ENCODE assay signal across 15 cellular contexts in the genomic region with DNA sequence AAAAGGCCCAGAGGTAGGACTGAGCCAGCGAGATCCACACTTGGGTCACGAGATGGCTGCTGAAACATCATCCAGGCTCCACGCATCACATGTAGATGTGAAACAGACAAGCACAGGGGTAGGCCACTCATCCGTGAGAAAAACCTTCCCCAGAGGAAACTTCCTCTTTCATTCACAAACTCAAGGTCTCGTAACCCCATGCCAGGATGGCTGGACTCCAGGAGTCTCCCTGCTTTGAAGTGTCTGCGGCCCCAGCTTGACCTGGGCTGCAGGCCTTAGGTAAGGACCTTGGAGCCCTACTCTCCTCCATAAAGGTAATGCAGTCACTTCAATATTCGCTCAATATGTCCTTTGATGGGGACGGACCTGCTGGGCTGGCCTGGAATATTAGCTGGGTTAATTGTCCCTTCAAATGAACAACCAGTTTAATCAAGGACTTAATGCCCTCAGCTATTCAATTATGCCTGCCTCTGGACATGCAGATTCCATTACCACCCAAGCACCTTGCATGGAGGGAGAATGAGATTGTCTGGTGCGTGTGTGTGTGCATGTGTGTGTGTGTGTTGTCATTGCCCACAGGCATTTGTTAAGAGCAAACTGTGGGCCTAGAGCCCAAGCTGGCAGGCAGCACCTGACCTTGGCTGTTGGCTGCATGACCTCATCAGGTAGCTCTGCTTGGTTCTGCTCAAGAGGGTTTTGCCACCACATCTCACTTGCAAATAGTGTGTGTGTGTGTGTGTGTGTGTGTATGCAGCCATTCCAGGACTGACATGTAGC.
DNase-seq lines count a peak whose midpoint lies in the region; ATAC-seq, FAIRE-seq and TF ChIP-seq lines count a peak whose summit lies in the region.
"Had no signal": no experiment of that assay in that cellular context is flagged by ENCODE, and none has a peak within 500 bp of the region (broad histone marks: within the 10 kb centered on the region; RNA-seq: fewer than 3 reads in every experiment).

No MANE protein-coding gene starts in this region.

- FAIRE-seq in D721Med (lab: Jason Lieb, UNC), result no peak

- H3K27me3 Mint-ChIP-seq in glutamatergic neuron (ENCODE audit: unreplicated experiment), result no peaks in the 10 kb centered on the region
- H3K27me3 Mint-ChIP-seq: stimulated activated naive CD8-positive, alpha-beta T cell treated with anti-CD3 and anti-CD28 coated beads, Interleukin-15, Interleukin-2, amounts not matched to agents 100 ng/mL and 50 ng/mL, for 24 hours had no signal

- peaks cover 3% of the 10 kb centered on the region; the same call in 1 of the 2 replicates for H3F3A ChIP-seq in DOHH2 (ENCODE audit: control insufficient read depth, insufficient read depth)

- no peaks in the 10 kb centered on the region for H3K9me3 ChIP-seq in DOHH2 (ENCODE audit: control insufficient read depth, insufficient read depth, low read length)
- H3K9me3 ChIP-seq: BLaER1 treated with 17β-estradiol and CSF1 and Interleukin-3, amounts not matched to agents 10 nM and 100 nM; gastrocnemius medialis had no signal

- H3K4me3 Mint-ChIP-seq in glutamatergic neuron (ENCODE audit: unreplicated experiment), result no peak overlapping the region
- H3K4me3 Mint-ChIP-seq: stimulated activated naive CD8-positive, alpha-beta T cell treated with anti-CD3 and anti-CD28 coated beads, Interleukin-15, Interleukin-2, amounts not matched to agents 100 ng/mL and 50 ng/mL, for 24 hours; T-helper 2 cell treated with Interferon-gamma antibody and Interleukin-4, amounts not matched to agents 5 μg/mL and 100 μg/mL, for 36 hours had no signal

- no peak overlapping the region for H3K27ac Mint-ChIP-seq in glutamatergic neuron (ENCODE audit: unreplicated experiment)
- H3K27ac Mint-ChIP-seq: stimulated activated naive CD8-positive, alpha-beta T cell treated with anti-CD3 and anti-CD28 coated beads, Interleukin-15, Interleukin-2, amounts not matched to agents 100 ng/mL and 50 ng/mL, for 24 hours; T-helper 2 cell treated with Interferon-gamma antibody and Interleukin-4, amounts not matched to agents 5 μg/mL and 100 μg/mL, for 36 hours had no signal

- DNase-seq in Ammon's horn (ENCODE audit: low spot score) (peak; percentile 63), RPMI8226 (peak; percentile 49), left ventricle myocardium superior (peak; percentile 74), glutamatergic neuron (no peak), D721Med (ENCODE audit: insufficient read length, low spot score) (no peak)
- DNase-seq in activated T-cell treated with anti-CD3 and anti-CD28 coated beads, Interleukin-2, amount 50 U/mL, for 1 hour, result no peak
- no peak for DNase-seq in activated naive CD4-positive, alpha-beta T cell treated with Interleukin-2 at 50 U/mL for 16 hours
- DNase-seq: amniotic stem cell, dorsolateral prefrontal cortex, gastrocnemius medialis, MM.1S had no signal

- no peaks in the 10 kb centered on the region for H3K79me2 ChIP-seq in DOHH2 (ENCODE audit: control insufficient read depth, low read length)

- H3K9me3 Mint-ChIP-seq in glutamatergic neuron (ENCODE audit: unreplicated experiment), result peaks cover 6% of the 10 kb centered on the region
- H3K9me3 Mint-ChIP-seq: T-helper 2 cell treated with Interferon-gamma antibody and Interleukin-4, amounts not matched to agents 5 μg/mL and 100 μg/mL, for 36 hours had no signal

- H4K20me1 ChIP-seq in DOHH2 (ENCODE audit: control insufficient read depth, insufficient read depth, low read depth, low read length), result no peaks in the 10 kb centered on the region
- H4K20me1 ChIP-seq: BLaER1 treated with 17β-estradiol and CSF1 and Interleukin-3, amounts not matched to agents 10 nM and 100 nM had no signal

- TF ChIP-seq CTCF in DOHH2 (IDR thresholded peaks at IDR 0.05; ENCODE audit: low read depth, low read length, poor library complexity, severe bottlenecking), result no peak
- no peak for TF ChIP-seq CTCF in glutamatergic neuron (IDR thresholded peaks at IDR 0.05; ENCODE audit: partially characterized antibody, unreplicated experiment)
- TF ChIP-seq CTCF in D721Med (IDR thresholded peaks at IDR 0.05; ENCODE audit: insufficient read depth, missing control alignments), result no peak

- no peaks in the 10 kb centered on the region for H3K36me3 ChIP-seq in DOHH2 (ENCODE audit: control insufficient read depth, low read length)
- H3K36me3 ChIP-seq: BLaER1 treated with 17β-estradiol and CSF1 and Interleukin-3, amounts not matched to agents 10 nM and 100 nM; gastrocnemius medialis had no signal

- H3K4me1 ChIP-seq in DOHH2 (ENCODE audit: control insufficient read depth, low read length), result peaks cover 57% of the 10 kb centered on the region

- no peak overlapping the region for H3K27ac ChIP-seq in DOHH2 (ENCODE audit: low read depth, low read length)
- H3K27ac ChIP-seq: dorsolateral prefrontal cortex, gastrocnemius medialis had no signal

- peak overlapping the region; percentile 18; the same call in 1 of the 2 replicates for H3K4me2 ChIP-seq in DOHH2 (ENCODE audit: low read length)

- peaks cover 11% of the 10 kb centered on the region for H3K4me1 Mint-ChIP-seq in glutamatergic neuron (ENCODE audit: low read depth, unreplicated experiment)

- no peaks in the 10 kb centered on the region for H3K27me3 ChIP-seq in DOHH2 (ENCODE audit: control insufficient read depth, low read length)
- H3K27me3 ChIP-seq: gastrocnemius medialis had no signal

- peak; percentile 92 for ATAC-seq in left ventricle myocardium superior
- ATAC-seq: gastrocnemius medialis had no signal

- 0 out of 2 replicates have a peak overlapping the region, but pooled peaks have one; percentile 4 for H3K4me3 ChIP-seq in DOHH2 (ENCODE audit: low read length)
- H3K4me3 ChIP-seq: BLaER1 treated with 17β-estradiol and CSF1 and Interleukin-3, amounts not matched to agents 10 nM and 100 nM; dorsolateral prefrontal cortex; gastrocnemius medialis had no signal

- H3K36me3 Mint-ChIP-seq in glutamatergic neuron (ENCODE audit: unreplicated experiment), result no peaks in the 10 kb centered on the region

- intact Hi-C loops in left ventricle myocardium superior (cut with micrococcal nuclease), result no loop called here

- H3K9me2 ChIP-seq in DOHH2 (replicated peaks; ENCODE audit: control insufficient read depth, low read length), result no peaks in the 10 kb centered on the region

Comparison
In these comparisons a context has a peak if more than half of its experiments do, and no peak if none do; other contexts are left out.
1. DNase-seq: peak in Ammon's horn (single experiment), RPMI8226 (single experiment) and left ventricle myocardium superior (single experiment); none in glutamatergic neuron (single experiment), D721Med (single experiment), activated T-cell treated with anti-CD3 and anti-CD28 coated beads, Interleukin-2, amount 50 U/mL, for 1 hour (single experiment) and activated naive CD4-positive, alpha-beta T cell treated with Interleukin-2 at 50 U/mL for 16 hours (single experiment).